Comparison of ENCODE assay signal across 24 cellular contexts in the genomic region with DNA sequence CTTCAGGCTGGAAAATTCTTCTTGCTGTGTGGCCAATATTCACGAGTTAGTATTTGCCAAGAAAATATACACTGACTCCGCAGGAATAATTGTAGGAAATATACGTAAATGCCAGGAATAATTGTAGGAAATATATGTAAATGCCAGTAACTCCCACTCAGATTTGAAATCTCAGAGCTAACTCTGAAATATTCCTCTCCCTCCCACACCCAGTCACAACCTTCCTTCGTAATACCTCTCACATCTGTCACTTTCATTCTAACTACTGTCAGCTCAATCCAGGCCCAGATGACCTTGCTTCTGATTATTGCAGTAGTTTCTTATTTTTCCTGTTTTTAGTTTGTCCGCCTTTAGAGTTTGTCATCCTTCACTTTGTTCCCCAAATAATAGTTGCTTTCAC.
DNase-seq lines count a peak whose midpoint lies in the region; ATAC-seq, FAIRE-seq and TF ChIP-seq lines count a peak whose summit lies in the region.
"Had no signal": no experiment of that assay in that cellular context is flagged by ENCODE, and none has a peak within 500 bp of the region (broad histone marks: within the 10 kb centered on the region; RNA-seq: fewer than 3 reads in every experiment).

No MANE protein-coding gene starts in this region.

- H3K4me1 ChIP-seq in RWPE2 (ENCODE audit: insufficient read depth, poor library complexity, severe bottlenecking) (peaks cover 13% of the 10 kb centered on the region), endodermal cell (ENCODE audit: control insufficient read depth, insufficient read depth, low read length) (no peaks in the 10 kb centered on the region)

- H3K4me3 Mint-ChIP-seq in endodermal cell (no peak overlapping the region), nephron (no peak overlapping the region)
- H3K4me3 Mint-ChIP-seq: activated CD8-positive, alpha-beta T cell treated with anti-CD3 and anti-CD28 coated beads for 36 hours; activated naive CD4-positive, alpha-beta T cell treated with anti-CD3 and anti-CD28 coated beads for 36 hours; activated T-cell treated with anti-CD3 and anti-CD28 coated beads, Interleukin-2, amount 50 U/mL, for 24 hours; memory B cell; neural crest cell had no signal

- H3K9me3 Mint-ChIP-seq in endodermal cell (no peaks in the 10 kb centered on the region), nephron (peaks cover 2% of the 10 kb centered on the region)
- H3K9me3 Mint-ChIP-seq: activated CD8-positive, alpha-beta T cell treated with anti-CD3 and anti-CD28 coated beads for 36 hours; activated naive CD4-positive, alpha-beta T cell treated with anti-CD3 and anti-CD28 coated beads for 36 hours; activated T-cell treated with anti-CD3 and anti-CD28 coated beads, Interleukin-2, amount 50 U/mL, for 24 hours; memory B cell had no signal

- H3K36me3 Mint-ChIP-seq in endodermal cell (ENCODE audit: low read depth) (peaks cover 40% of the 10 kb centered on the region), nephron (ENCODE audit: low read depth) (peaks cover 50% of the 10 kb centered on the region)

- DNase-seq in GM12891 (ENCODE audit: insufficient read length, low spot score) (no peak), RWPE2 (ENCODE audit: low spot score) (no peak), endodermal cell (no peak), SK-N-DZ (ENCODE audit: low spot score) (no peak), NCI-H774 (lab: John Stamatoyannopoulos, UW) (no peak)
- no peak for DNase-seq in activated CD4-positive, alpha-beta T cell treated with anti-CD3 and anti-CD28 coated beads, Interleukin-2, amount 50 U/mL, for 4 hours
- DNase-seq: activated CD8-positive, alpha-beta T cell treated with anti-CD3 and anti-CD28 coated beads for 36 hours; activated naive CD4-positive, alpha-beta T cell treated with anti-CD3 and anti-CD28 coated beads for 36 hours; activated T-cell treated with anti-CD3 and anti-CD28 coated beads, Interleukin-2, amount 50 U/mL, for 24 hours; DMS53; MV-4-11; NCI-H1930; NCI-H510A; SHP77; stimulated activated CD4-positive, alpha-beta T cell treated with anti-CD3 and anti-CD28 coated beads, Interleukin-12 subunit alpha, Interleukin-12 subunit beta, amount 100 ng/mL, for 4 hours; stimulated activated CD8-positive, alpha-beta memory T cell treated with anti-CD3 and anti-CD28 coated beads, Interleukin-4, amount 100 ng/mL, for 48 hours; T-helper 2 cell had no signal

- no peak for TF ChIP-seq POLR2A in GM12891 (IDR thresholded peaks at IDR 0.05; ENCODE audit: low read depth, low read length)

- ATAC-seq in RWPE2 (ENCODE audit: low read depth) (no peak), GM18861 (IDR thresholded peaks at IDR 0.05; ENCODE audit: unreplicated experiment) (no peak)
- ATAC-seq: activated CD8-positive, alpha-beta T cell treated with anti-CD3 and anti-CD28 coated beads for 36 hours; GM12878 had no signal

- no peaks in the 10 kb centered on the region for H3K27me3 Mint-ChIP-seq in endodermal cell (ENCODE audit: insufficient read depth)
- H3K27me3 Mint-ChIP-seq in nephron (ENCODE audit: low read depth): no peaks in the 10 kb centered on the region
- H3K27me3 Mint-ChIP-seq: activated CD8-positive, alpha-beta T cell treated with anti-CD3 and anti-CD28 coated beads for 36 hours; activated T-cell treated with anti-CD3 and anti-CD28 coated beads, Interleukin-2, amount 50 U/mL, for 24 hours; memory B cell had no signal

- H3K27ac ChIP-seq in RWPE2 (ENCODE audit: poor library complexity, severe bottlenecking): peak overlapping the region; percentile 55
- H3K27ac ChIP-seq in endodermal cell (ENCODE audit: low read depth, low read length): no peak overlapping the region

- peak; percentile 45 for FAIRE-seq in GM12891 (lab: Jason Lieb, UNC)
- FAIRE-seq: endometrium, GM12878 had no signal

- no peak overlapping the region for H3K4me3 ChIP-seq in RWPE2 (ENCODE audit: severe bottlenecking)
- no peak overlapping the region for H3K4me3 ChIP-seq in endodermal cell (ENCODE audit: low read length)
- H3K4me3 ChIP-seq: GM12878, K562 had no signal

- no peak for TF ChIP-seq CTCF in RWPE2 (IDR thresholded peaks at IDR 0.05; ENCODE audit: poor library complexity, severe bottlenecking)
- TF ChIP-seq CTCF in endodermal cell (conservative IDR thresholded peaks at IDR 0.05): no peak
- no peak for TF ChIP-seq CTCF in nephron (IDR thresholded peaks at IDR 0.05; ENCODE audit: unreplicated experiment in 3 of 3)

- H3K4me1 Mint-ChIP-seq in endodermal cell (no peaks in the 10 kb centered on the region), nephron (peaks cover 10% of the 10 kb centered on the region)
- H3K4me1 Mint-ChIP-seq: memory B cell had no signal

- WGBS in endodermal cell (ENCODE audit: insufficient coverage in 1 of 2, insufficient read length in 1 of 2), 2 experiments: 92 to 96% methylated on average over 4 to 5 of the region's 5 CpGs

- H3K9me3 ChIP-seq in RWPE2 (ENCODE audit: severe bottlenecking) (no peaks in the 10 kb centered on the region), endodermal cell (ENCODE audit: control insufficient read depth, low read length) (no peaks in the 10 kb centered on the region)

- H3K27ac Mint-ChIP-seq in endodermal cell (peak overlapping the region; percentile 2), nephron (peak overlapping the region; percentile 9 to 79 (median 38))
- H3K27ac Mint-ChIP-seq: activated CD8-positive, alpha-beta T cell treated with anti-CD3 and anti-CD28 coated beads for 36 hours; activated naive CD4-positive, alpha-beta T cell treated with anti-CD3 and anti-CD28 coated beads for 36 hours; activated T-cell treated with anti-CD3 and anti-CD28 coated beads, Interleukin-2, amount 50 U/mL, for 24 hours; memory B cell had no signal

- H3K36me3 ChIP-seq in RWPE2 (ENCODE audit: low read depth) (peaks cover 3% of the 10 kb centered on the region; the same call in 1 of the 2 replicates), endodermal cell (ENCODE audit: control insufficient read depth, insufficient read depth, low read length) (peaks cover 37% of the 10 kb centered on the region)

- H3K9ac ChIP-seq in endodermal cell (ENCODE audit: extremely low read depth, low read length, poor library complexity, severe bottlenecking): no peak overlapping the region

- H3K27me3 ChIP-seq in RWPE2 (ENCODE audit: insufficient read depth, poor library complexity, severe bottlenecking) (no peaks in the 10 kb centered on the region), endodermal cell (ENCODE audit: control insufficient read depth, insufficient read depth, low read length, poor library complexity, severe bottlenecking) (no peaks in the 10 kb centered on the region)

TF ChIP-seq in GM12891, 5 proteins besides CTCF, POLR2A, EP300 and RAD21:
- TF ChIP-seq SPI1 (IDR thresholded peaks at IDR 0.05; ENCODE audit: low read depth, low read length): no peak
